Comparison of ENCODE assay signal across 18 cellular contexts in the genomic region with DNA sequence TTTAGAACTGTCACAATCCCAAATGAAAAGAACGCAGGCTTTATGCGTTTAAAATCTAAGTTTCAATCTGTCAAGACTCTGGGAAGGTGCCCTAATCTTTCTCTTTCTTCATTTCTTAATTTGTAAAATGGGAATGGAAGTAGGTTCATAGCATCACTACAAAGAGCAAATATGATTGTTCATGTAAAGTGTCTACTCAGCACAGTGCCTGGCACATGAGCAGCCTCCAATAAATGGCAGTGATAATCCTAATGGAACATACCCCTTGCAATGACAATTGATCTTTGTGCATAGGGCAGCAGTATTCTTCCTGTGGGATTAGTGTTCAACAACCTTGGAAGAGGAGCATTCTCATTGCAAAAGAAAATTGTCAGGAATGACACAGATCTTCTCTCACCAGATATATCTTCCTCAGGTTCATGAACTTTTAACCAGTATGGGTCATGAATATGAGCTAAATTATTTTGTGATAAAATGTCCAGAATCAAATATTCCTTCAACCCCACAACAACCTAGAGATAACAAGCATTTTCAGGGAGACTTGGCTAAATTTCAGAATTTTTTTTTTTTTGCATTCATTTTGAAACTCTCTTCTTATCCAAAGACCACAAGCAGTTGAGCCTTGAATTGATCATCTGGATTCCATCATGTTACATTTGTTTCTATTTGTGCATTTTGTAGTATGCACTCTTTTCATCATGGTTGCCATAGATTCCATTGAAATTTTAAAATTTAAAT.
"Had no signal": no experiment of that assay in that cellular context is flagged by ENCODE, and none has a peak within 500 bp of the region (broad histone marks: within the 10 kb centered on the region; RNA-seq: fewer than 3 reads in every experiment).

No MANE protein-coding gene starts in this region.

- H3K4me1 ChIP-seq: esophagus squamous epithelium, gastrocnemius medialis, left lung, psoas muscle had no signal

- H3K27me3 ChIP-seq: esophagus squamous epithelium, gastrocnemius medialis, heart right ventricle, left lung, neutrophil had no signal

- H3K4me3 ChIP-seq: esophagus squamous epithelium, gastrocnemius medialis, heart right ventricle, left lung, mucosa of descending colon, psoas muscle, skin epidermis had no signal

- H3K27ac ChIP-seq: esophagus squamous epithelium, gastrocnemius medialis, heart right ventricle, left lung, neutrophil, psoas muscle, skin epidermis had no signal

- H3K9me3 ChIP-seq: esophagus squamous epithelium, gastrocnemius medialis, heart right ventricle, left lung, mucosa of descending colon, neutrophil, psoas muscle had no signal

- DNase-seq: cerebellar nuclear complex; dermis blood vessel endothelial cell; esophagus squamous epithelium; gastrocnemius medialis; heart right ventricle; hypothalamus; islet precursor cell; left lung; mucosa of descending colon; naive thymus-derived CD8-positive, alpha-beta T cell; psoas muscle; retina; stimulated activated CD4-positive, alpha-beta T cell treated with anti-CD3 and anti-CD28 coated beads, Interleukin-2, amount 100 ng/mL, for 24 hours; stimulated activated CD4-positive, alpha-beta T cell treated with anti-CD3 and anti-CD28 coated beads, Interleukin-4, amount 100 ng/mL, for 4 hours; stimulated activated naive CD4-positive, alpha-beta T cell treated with Interleukin-2 at 50 U/mL for 16 hours had no signal

- H3K36me3 ChIP-seq: esophagus squamous epithelium, gastrocnemius medialis, heart right ventricle, left lung, neutrophil had no signal

- ATAC-seq: gastrocnemius medialis; heart right ventricle; left lung; mucosa of descending colon; naive thymus-derived CD8-positive, alpha-beta T cell; psoas muscle; sciatic nerve had no signal
